In genomic region chr6:14951704-14952103, GRCh38 we compare ENCODE assay signal across 1 cellular context.
TF ChIP-seq lines count a peak whose summit lies in the region.

No MANE protein-coding gene starts in this region.

TF ChIP-seq in K562, 482 proteins besides CTCF, POLR2A, EP300 and RAD21 (continued from another document):
- TF ChIP-seq, protein P1, sequence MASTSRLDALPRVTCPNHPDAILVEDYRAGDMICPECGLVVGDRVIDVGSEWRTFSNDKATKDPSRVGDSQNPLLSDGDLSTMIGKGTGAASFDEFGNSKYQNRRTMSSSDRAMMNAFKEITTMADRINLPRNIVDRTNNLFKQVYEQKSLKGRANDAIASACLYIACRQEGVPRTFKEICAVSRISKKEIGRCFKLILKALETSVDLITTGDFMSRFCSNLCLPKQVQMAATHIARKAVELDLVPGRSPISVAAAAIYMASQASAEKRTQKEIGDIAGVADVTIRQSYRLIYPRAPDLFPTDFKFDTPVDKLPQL (IDR thresholded peaks at IDR 0.05; ENCODE audit: extremely low read depth, insufficient read length), result no peak
- TF ChIP-seq SREBF1 (IDR thresholded peaks at IDR 0.05; ENCODE audit: borderline replicate concordance, low read depth, low read length) (no peak), PHB (CRISPR knock-in tag; IDR thresholded peaks at IDR 0.05) (no peak), PHF21A (IDR thresholded peaks at IDR 0.05; ENCODE audit: borderline replicate concordance, low read depth) (no peak), TBL1XR1 (IDR thresholded peaks at IDR 0.05; ENCODE audit: low read length in 2 of 2) (no peak), ESRRB (CRISPR knock-in tag; IDR thresholded peaks at IDR 0.05; ENCODE audit: borderline replicate concordance) (no peak), EZH2 (IDR thresholded peaks at IDR 0.05; ENCODE audit: borderline replicate concordance, low read depth, low read length) (no peak), KLF1 (tag; IDR thresholded peaks at IDR 0.05) (no peak), SETDB1 (IDR thresholded peaks at IDR 0.05; ENCODE audit: low read length) (no peak), NFE2L1 (tag; IDR thresholded peaks at IDR 0.05; ENCODE audit: borderline replicate concordance, low read depth) (peak; percentile 11; the same call in 1 of the 2 replicates), MTF1 (CRISPR knock-in tag; IDR thresholded peaks at IDR 0.05; ENCODE audit: borderline replicate concordance) (no peak), ZNF408 (CRISPR knock-in tag; IDR thresholded peaks at IDR 0.05; ENCODE audit: low read depth) (no peak), PTTG1 (tag; IDR thresholded peaks at IDR 0.05; ENCODE audit: low read depth) (peak; percentile 53; the same call in 1 of the 2 replicates), ARNT (IDR thresholded peaks at IDR 0.05) (no peak), CCAR2 (IDR thresholded peaks at IDR 0.05; ENCODE audit: low read depth, low read length) (no peak), NRF1 (conservative IDR thresholded peaks at IDR 0.05 in 1 of 2, IDR thresholded peaks at IDR 0.05 in 1 of 2) (no peak), ZNF76 (CRISPR knock-in tag; IDR thresholded peaks at IDR 0.05; ENCODE audit: borderline replicate concordance) (no peak), SRSF9 (IDR thresholded peaks at IDR 0.05; ENCODE audit: borderline replicate concordance, low read depth, low read length) (no peak), PTRF (tag; IDR thresholded peaks at IDR 0.05) (peak; percentile 51; the same call in 1 of the 2 replicates), MEF2D (tag; conservative IDR thresholded peaks at IDR 0.05; ENCODE audit: low read depth) (peak; percentile 39; the same call in 1 of the 2 replicates), MYNN (IDR thresholded peaks at IDR 0.05) (no peak), MYNN (CRISPR knock-in tag; IDR thresholded peaks at IDR 0.05) (no peak), LCOR (CRISPR knock-in tag; IDR thresholded peaks at IDR 0.05) (no peak), RFX1 (IDR thresholded peaks at IDR 0.05) (peak; percentile 32), ZNF24 (IDR thresholded peaks at IDR 0.05) (no peak)
- TF ChIP-seq, protein P2, sequence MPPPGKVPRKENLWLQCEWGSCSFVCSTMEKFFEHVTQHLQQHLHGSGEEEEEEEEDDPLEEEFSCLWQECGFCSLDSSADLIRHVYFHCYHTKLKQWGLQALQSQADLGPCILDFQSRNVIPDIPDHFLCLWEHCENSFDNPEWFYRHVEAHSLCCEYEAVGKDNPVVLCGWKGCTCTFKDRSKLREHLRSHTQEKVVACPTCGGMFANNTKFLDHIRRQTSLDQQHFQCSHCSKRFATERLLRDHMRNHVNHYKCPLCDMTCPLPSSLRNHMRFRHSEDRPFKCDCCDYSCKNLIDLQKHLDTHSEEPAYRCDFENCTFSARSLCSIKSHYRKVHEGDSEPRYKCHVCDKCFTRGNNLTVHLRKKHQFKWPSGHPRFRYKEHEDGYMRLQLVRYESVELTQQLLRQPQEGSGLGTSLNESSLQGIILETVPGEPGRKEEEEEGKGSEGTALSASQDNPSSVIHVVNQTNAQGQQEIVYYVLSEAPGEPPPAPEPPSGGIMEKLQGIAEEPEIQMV (tag; conservative IDR thresholded peaks at IDR 0.05; ENCODE audit: low read depth), result peak; percentile 53; the same call in 1 of the 2 replicates
- TF ChIP-seq, protein P3, sequence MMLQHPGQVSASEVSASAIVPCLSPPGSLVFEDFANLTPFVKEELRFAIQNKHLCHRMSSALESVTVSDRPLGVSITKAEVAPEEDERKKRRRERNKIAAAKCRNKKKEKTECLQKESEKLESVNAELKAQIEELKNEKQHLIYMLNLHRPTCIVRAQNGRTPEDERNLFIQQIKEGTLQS (IDR thresholded peaks at IDR 0.05), result no peak
- TF ChIP-seq, protein P3 (CRISPR knock-in tag; conservative IDR thresholded peaks at IDR 0.05), result no peak
- TF ChIP-seq, protein P4, sequence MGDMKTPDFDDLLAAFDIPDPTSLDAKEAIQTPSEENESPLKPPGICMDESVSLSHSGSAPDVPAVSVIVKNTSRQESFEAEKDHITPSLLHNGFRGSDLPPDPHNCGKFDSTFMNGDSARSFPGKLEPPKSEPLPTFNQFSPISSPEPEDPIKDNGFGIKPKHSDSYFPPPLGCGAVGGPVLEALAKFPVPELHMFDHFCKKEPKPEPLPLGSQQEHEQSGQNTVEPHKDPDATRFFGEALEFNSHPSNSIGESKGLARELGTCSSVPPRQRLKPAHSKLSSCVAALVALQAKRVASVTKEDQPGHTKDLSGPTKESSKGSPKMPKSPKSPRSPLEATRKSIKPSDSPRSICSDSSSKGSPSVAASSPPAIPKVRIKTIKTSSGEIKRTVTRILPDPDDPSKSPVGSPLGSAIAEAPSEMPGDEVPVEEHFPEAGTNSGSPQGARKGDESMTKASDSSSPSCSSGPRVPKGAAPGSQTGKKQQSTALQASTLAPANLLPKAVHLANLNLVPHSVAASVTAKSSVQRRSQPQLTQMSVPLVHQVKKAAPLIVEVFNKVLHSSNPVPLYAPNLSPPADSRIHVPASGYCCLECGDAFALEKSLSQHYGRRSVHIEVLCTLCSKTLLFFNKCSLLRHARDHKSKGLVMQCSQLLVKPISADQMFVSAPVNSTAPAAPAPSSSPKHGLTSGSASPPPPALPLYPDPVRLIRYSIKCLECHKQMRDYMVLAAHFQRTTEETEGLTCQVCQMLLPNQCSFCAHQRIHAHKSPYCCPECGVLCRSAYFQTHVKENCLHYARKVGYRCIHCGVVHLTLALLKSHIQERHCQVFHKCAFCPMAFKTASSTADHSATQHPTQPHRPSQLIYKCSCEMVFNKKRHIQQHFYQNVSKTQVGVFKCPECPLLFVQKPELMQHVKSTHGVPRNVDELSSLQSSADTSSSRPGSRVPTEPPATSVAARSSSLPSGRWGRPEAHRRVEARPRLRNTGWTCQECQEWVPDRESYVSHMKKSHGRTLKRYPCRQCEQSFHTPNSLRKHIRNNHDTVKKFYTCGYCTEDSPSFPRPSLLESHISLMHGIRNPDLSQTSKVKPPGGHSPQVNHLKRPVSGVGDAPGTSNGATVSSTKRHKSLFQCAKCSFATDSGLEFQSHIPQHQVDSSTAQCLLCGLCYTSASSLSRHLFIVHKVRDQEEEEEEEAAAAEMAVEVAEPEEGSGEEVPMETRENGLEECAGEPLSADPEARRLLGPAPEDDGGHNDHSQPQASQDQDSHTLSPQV (IDR thresholded peaks at IDR 0.05), result peak; percentile 30; the same call in 1 of the 2 replicates
- TF ChIP-seq, protein P5, sequence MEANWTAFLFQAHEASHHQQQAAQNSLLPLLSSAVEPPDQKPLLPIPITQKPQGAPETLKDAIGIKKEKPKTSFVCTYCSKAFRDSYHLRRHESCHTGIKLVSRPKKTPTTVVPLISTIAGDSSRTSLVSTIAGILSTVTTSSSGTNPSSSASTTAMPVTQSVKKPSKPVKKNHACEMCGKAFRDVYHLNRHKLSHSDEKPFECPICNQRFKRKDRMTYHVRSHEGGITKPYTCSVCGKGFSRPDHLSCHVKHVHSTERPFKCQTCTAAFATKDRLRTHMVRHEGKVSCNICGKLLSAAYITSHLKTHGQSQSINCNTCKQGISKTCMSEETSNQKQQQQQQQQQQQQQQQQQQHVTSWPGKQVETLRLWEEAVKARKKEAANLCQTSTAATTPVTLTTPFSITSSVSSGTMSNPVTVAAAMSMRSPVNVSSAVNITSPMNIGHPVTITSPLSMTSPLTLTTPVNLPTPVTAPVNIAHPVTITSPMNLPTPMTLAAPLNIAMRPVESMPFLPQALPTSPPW (CRISPR knock-in tag; IDR thresholded peaks at IDR 0.05), result 0 out of 2 replicates have a peak, but pooled peaks have one; percentile 4
